ENCODE assay signal across 9 cellular contexts in genomic region chr2:63053889-63054725, GRCh38. TPM values are rescaled to one million over a fixed set of nuclear protein-coding genes. Genes with fewer than 3 reads are reported as not detected.
A peak's percentile ranks its signal among the peaks of the same experiment; 100 is the strongest.
DNase-seq lines count a peak whose midpoint lies in the region; ATAC-seq and TF ChIP-seq lines count a peak whose summit lies in the region.
"Had no signal": no experiment of that assay in that cellular context is flagged by ENCODE, and none has a peak within 500 bp of the region (broad histone marks: within the 10 kb centered on the region; RNA-seq: fewer than 3 reads in every experiment).

No MANE protein-coding gene starts in this region.

- H3K9ac ChIP-seq in HUES48 (ENCODE audit: low read depth, low read length): no peak overlapping the region
- H3K9ac ChIP-seq: KMS-11 had no signal

- no peak overlapping the region for H3K4me3 ChIP-seq in BE2C (ENCODE audit: low read depth, low read length)
- peak overlapping the region; percentile 46; the same call in 1 of the 2 replicates for H3K4me3 ChIP-seq in HUES48 (ENCODE audit: low read depth, low read length)
- H3K4me3 ChIP-seq in coronary artery: peak overlapping the region; percentile 51

- peak; percentile 45 for TF ChIP-seq CTCF in BE2C (IDR thresholded peaks at IDR 0.05; ENCODE audit: low read depth, low read length)
- TF ChIP-seq CTCF in coronary artery (IDR thresholded peaks at IDR 0.05): no peak

- H3K4me1 Mint-ChIP-seq in naive thymus-derived CD8-positive, alpha-beta T cell: peaks cover 41 to 90% (median 75%) of the 10 kb centered on the region in 4 donors

- peaks cover 44 to 94% (median 79%) of the 10 kb centered on the region in 5 donors for H3K27me3 Mint-ChIP-seq in naive thymus-derived CD8-positive, alpha-beta T cell

- H3K27ac ChIP-seq in HUES48 (ENCODE audit: low read depth, low read length): no peak overlapping the region
- H3K27ac ChIP-seq in coronary artery: no peak overlapping the region
- H3K27ac ChIP-seq: KMS-11 had no signal

- H3K36me3 ChIP-seq in BE2C (no peaks in the 10 kb centered on the region), HUES48 (ENCODE audit: control insufficient read depth, insufficient read depth, low read length) (no peaks in the 10 kb centered on the region)

- H3K4me3 Mint-ChIP-seq in naive thymus-derived CD8-positive, alpha-beta T cell: peak overlapping the region; percentile 41 to 89 (median 75)

- H3K9me3 ChIP-seq in BE2C (no peaks in the 10 kb centered on the region), HUES48 (ENCODE audit: control insufficient read depth, insufficient read depth, low read length) (no peaks in the 10 kb centered on the region)

- H3K4me1 ChIP-seq in BE2C (no peaks in the 10 kb centered on the region), HUES48 (ENCODE audit: control insufficient read depth, insufficient read depth, low read length) (peaks cover 52% of the 10 kb centered on the region)

- POLR2A ChIA-PET in naive thymus-derived CD8-positive, alpha-beta T cell (lab: Charles Lee): interaction anchor here (0.6 kb wide), 1 partner anchor 597 kb away, joined by 6 read pairs; no protein-coding TSS in a partner anchor

- peaks cover 0 to 14% (median 4%) of the 10 kb centered on the region in 3 donors for H3K36me3 Mint-ChIP-seq in naive thymus-derived CD8-positive, alpha-beta T cell

- H3K9me3 Mint-ChIP-seq in naive thymus-derived CD8-positive, alpha-beta T cell: peaks cover 0 to 9% (median 0%) of the 10 kb centered on the region in 9 donors

- ATAC-seq in naive thymus-derived CD8-positive, alpha-beta T cell: no peak
- no peak for ATAC-seq in GM18498 (IDR thresholded peaks at IDR 0.05; ENCODE audit: unreplicated experiment)

- DNase-seq in BE2C (no peak), coronary artery (ENCODE audit: low spot score) (no peak), head of caudate nucleus (no peak), NCI-H2227 (lab: John Stamatoyannopoulos, UW; ENCODE audit: unreplicated experiment) (no peak)
- no peak for DNase-seq in naive thymus-derived CD8-positive, alpha-beta T cell
- DNase-seq in stimulated activated CD4-positive, alpha-beta T cell treated with anti-CD3 and anti-CD28 coated beads, Interleukin-4, amount 100 ng/mL, for 4 hours: no peak

- no peak overlapping the region for H3K27ac Mint-ChIP-seq in naive thymus-derived CD8-positive, alpha-beta T cell

- intact Hi-C loops in head of caudate nucleus (cut with DNase I): no loop called here

- H3K27me3 ChIP-seq in BE2C (peaks cover 92% of the 10 kb centered on the region), HUES48 (ENCODE audit: control insufficient read depth, insufficient read depth, low read length) (peaks cover 96% of the 10 kb centered on the region)

RNA-seq across cellular contexts. Expression of gene OTX1, which starts 3.5 kb away (rescaled TPM):
- polyA plus RNA-seq in BE2C (2012; ENCODE audit: insufficient read depth, insufficient read length, low read depth): not detected
- total RNA-seq in naive thymus-derived CD8-positive, alpha-beta T cell: not detected
- not detected for polyA plus RNA-seq in naive thymus-derived CD8-positive, alpha-beta T cell
